31 cellular contexts compared by ENCODE assay signal in genomic region chr4:147496500-147496899, GRCh38. TPM values are rescaled to one million over a fixed set of nuclear protein-coding genes. Genes with fewer than 3 reads are reported as not detected.
"Had no signal": no experiment of that assay in that cellular context is flagged by ENCODE, and none has a peak within 500 bp of the region (broad histone marks: within the 10 kb centered on the region; RNA-seq: fewer than 3 reads in every experiment).

No MANE protein-coding gene starts in this region.

- H3K4me1 Mint-ChIP-seq: activated B cell treated with CpG ODN at 0.5 μM for 24 hours; activated naive CD4-positive, alpha-beta T cell treated with anti-CD3 and anti-CD28 coated beads, Interleukin-2, amount 50 U/mL, for 24 hours; activated naive CD8-positive, alpha-beta T cell treated with anti-CD3 and anti-CD28 coated beads for 36 hours; activated naive CD8-positive, alpha-beta T cell treated with anti-CD3 and anti-CD28 coated beads, Interleukin-2, amount 50 U/mL, for 24 hours; activated T-helper 17 cell treated with anti-CD3 and anti-CD28 coated beads, Interleukin-2, amount 50 U/mL, for 72 hours; T-helper 17 cell had no signal

- H3K4me3 Mint-ChIP-seq: activated B cell treated with CpG ODN at 0.5 μM for 24 hours; activated CD8-positive, alpha-beta T cell treated with anti-CD3 and anti-CD28 coated beads for 36 hours; activated naive CD4-positive, alpha-beta T cell treated with anti-CD3 and anti-CD28 coated beads for 36 hours; activated naive CD4-positive, alpha-beta T cell treated with anti-CD3 and anti-CD28 coated beads, Interleukin-2, amount 50 U/mL, for 24 hours; activated naive CD8-positive, alpha-beta T cell treated with anti-CD3 and anti-CD28 coated beads for 36 hours; activated naive CD8-positive, alpha-beta T cell treated with anti-CD3 and anti-CD28 coated beads, Interleukin-2, amount 50 U/mL, for 24 hours; activated T-cell treated with anti-CD3 and anti-CD28 coated beads, Interleukin-2, amount 50 U/mL, for 4 hours; activated T-helper 17 cell treated with anti-CD3 and anti-CD28 coated beads, Interleukin-2, amount 50 U/mL, for 72 hours; T-helper 17 cell; T-helper 2 cell treated with Interferon-gamma antibody and Interleukin-4, amounts not matched to agents 5 μg/mL and 100 μg/mL, for 36 hours had no signal

- H3K4me3 ChIP-seq: adrenal gland, body of pancreas, breast epithelium, colonic mucosa, esophagus muscularis mucosa, gastroesophageal sphincter had no signal

- H3K36me3 ChIP-seq: adrenal gland, breast epithelium, colonic mucosa, esophagus muscularis mucosa, gastroesophageal sphincter, WERI-Rb-1 had no signal

- H3K27ac Mint-ChIP-seq: activated B cell treated with CpG ODN at 0.5 μM for 24 hours; activated CD8-positive, alpha-beta T cell treated with anti-CD3 and anti-CD28 coated beads for 36 hours; activated naive CD4-positive, alpha-beta T cell treated with anti-CD3 and anti-CD28 coated beads for 36 hours; activated naive CD4-positive, alpha-beta T cell treated with anti-CD3 and anti-CD28 coated beads, Interleukin-2, amount 50 U/mL, for 24 hours; activated naive CD8-positive, alpha-beta T cell treated with anti-CD3 and anti-CD28 coated beads for 36 hours; activated naive CD8-positive, alpha-beta T cell treated with anti-CD3 and anti-CD28 coated beads, Interleukin-2, amount 50 U/mL, for 24 hours; activated T-helper 17 cell treated with anti-CD3 and anti-CD28 coated beads, Interleukin-2, amount 50 U/mL, for 72 hours; T-helper 17 cell; T-helper 2 cell treated with Interferon-gamma antibody and Interleukin-4, amounts not matched to agents 5 μg/mL and 100 μg/mL, for 36 hours had no signal

- H3K4me1 ChIP-seq: adrenal gland, body of pancreas, breast epithelium, colonic mucosa, gastroesophageal sphincter had no signal

- H3K27ac ChIP-seq: adrenal gland, body of pancreas, breast epithelium, colonic mucosa, esophagus muscularis mucosa, gastroesophageal sphincter, WERI-Rb-1 had no signal

- H3K27me3 ChIP-seq: adrenal gland, body of pancreas, breast epithelium, colonic mucosa, esophagus muscularis mucosa, gastroesophageal sphincter had no signal

- H3K9me3 ChIP-seq: adrenal gland, body of pancreas, breast epithelium, colonic mucosa, esophagus muscularis mucosa, gastroesophageal sphincter had no signal

- DNase-seq: activated B cell treated with CpG ODN at 0.5 μM for 24 hours; activated CD4-positive, alpha-beta T cell treated with anti-CD3 and anti-CD28 coated beads for 48 hours; activated CD4-positive, alpha-beta T cell treated with anti-CD3 and anti-CD28 coated beads, Interleukin-2, amount 50 U/mL, for 1 hour; activated CD4-positive, alpha-beta T cell treated with anti-CD3 and anti-CD28 coated beads, Interleukin-2, amount 50 U/mL, for 48 hours; activated CD8-positive, alpha-beta memory T cell treated with anti-CD3 and anti-CD28 coated beads for 24 hours; activated CD8-positive, alpha-beta T cell treated with anti-CD3 and anti-CD28 coated beads for 36 hours; activated effector memory CD4-positive, alpha-beta T cell treated with Interleukin-2 at 50 U/mL for 16 hours; activated naive CD4-positive, alpha-beta T cell treated with anti-CD3 and anti-CD28 coated beads for 36 hours; activated naive CD8-positive, alpha-beta T cell treated with anti-CD3 and anti-CD28 coated beads for 36 hours; activated naive CD8-positive, alpha-beta T cell treated with anti-CD3 and anti-CD28 coated beads, Interleukin-2, amount 50 U/mL, for 24 hours; activated T-cell treated with anti-CD3 and anti-CD28 coated beads, Interleukin-2, amount 50 U/mL, for 4 hours; adrenal gland; amygdala; aorta; body of pancreas; colonic mucosa; effector CD8-positive, alpha-beta T cell; erythroblast; foreskin melanocyte; T-helper 1 cell; T-helper 17 cell; T1000; WERI-Rb-1 had no signal

- H3K27me3 Mint-ChIP-seq: activated B cell treated with CpG ODN at 0.5 μM for 24 hours had no signal

- H3K9me3 Mint-ChIP-seq: activated B cell treated with CpG ODN at 0.5 μM for 24 hours; activated CD8-positive, alpha-beta T cell treated with anti-CD3 and anti-CD28 coated beads for 36 hours; activated naive CD4-positive, alpha-beta T cell treated with anti-CD3 and anti-CD28 coated beads for 36 hours; activated naive CD4-positive, alpha-beta T cell treated with anti-CD3 and anti-CD28 coated beads, Interleukin-2, amount 50 U/mL, for 24 hours; activated naive CD8-positive, alpha-beta T cell treated with anti-CD3 and anti-CD28 coated beads for 36 hours; activated naive CD8-positive, alpha-beta T cell treated with anti-CD3 and anti-CD28 coated beads, Interleukin-2, amount 50 U/mL, for 24 hours; activated T-cell treated with anti-CD3 and anti-CD28 coated beads, Interleukin-2, amount 50 U/mL, for 4 hours; activated T-helper 17 cell treated with anti-CD3 and anti-CD28 coated beads, Interleukin-2, amount 50 U/mL, for 72 hours; T-helper 2 cell treated with Interferon-gamma antibody and Interleukin-4, amounts not matched to agents 5 μg/mL and 100 μg/mL, for 36 hours had no signal

- H3K36me3 Mint-ChIP-seq: activated naive CD4-positive, alpha-beta T cell treated with anti-CD3 and anti-CD28 coated beads, Interleukin-2, amount 50 U/mL, for 24 hours; activated naive CD8-positive, alpha-beta T cell treated with anti-CD3 and anti-CD28 coated beads for 36 hours had no signal

RNA-seq across cellular contexts. Expression of gene EDNRA, which starts 15.6 kb away (rescaled TPM):
- total RNA-seq: activated B cell treated with CpG ODN at 0.5 μM for 24 hours; activated CD8-positive, alpha-beta T cell treated with anti-CD3 and anti-CD28 coated beads for 36 hours; activated naive CD4-positive, alpha-beta T cell treated with anti-CD3 and anti-CD28 coated beads for 36 hours; activated naive CD8-positive, alpha-beta T cell treated with anti-CD3 and anti-CD28 coated beads for 36 hours; activated T-helper 17 cell treated with anti-CD3 and anti-CD28 coated beads, Interleukin-2, amount 50 U/mL, for 72 hours; dermis microvascular lymphatic vessel endothelial cell; endothelial cell of umbilical vein; T-helper 17 cell had no signal
